ENCODE assay signal across 9 cellular contexts in the genomic region with DNA sequence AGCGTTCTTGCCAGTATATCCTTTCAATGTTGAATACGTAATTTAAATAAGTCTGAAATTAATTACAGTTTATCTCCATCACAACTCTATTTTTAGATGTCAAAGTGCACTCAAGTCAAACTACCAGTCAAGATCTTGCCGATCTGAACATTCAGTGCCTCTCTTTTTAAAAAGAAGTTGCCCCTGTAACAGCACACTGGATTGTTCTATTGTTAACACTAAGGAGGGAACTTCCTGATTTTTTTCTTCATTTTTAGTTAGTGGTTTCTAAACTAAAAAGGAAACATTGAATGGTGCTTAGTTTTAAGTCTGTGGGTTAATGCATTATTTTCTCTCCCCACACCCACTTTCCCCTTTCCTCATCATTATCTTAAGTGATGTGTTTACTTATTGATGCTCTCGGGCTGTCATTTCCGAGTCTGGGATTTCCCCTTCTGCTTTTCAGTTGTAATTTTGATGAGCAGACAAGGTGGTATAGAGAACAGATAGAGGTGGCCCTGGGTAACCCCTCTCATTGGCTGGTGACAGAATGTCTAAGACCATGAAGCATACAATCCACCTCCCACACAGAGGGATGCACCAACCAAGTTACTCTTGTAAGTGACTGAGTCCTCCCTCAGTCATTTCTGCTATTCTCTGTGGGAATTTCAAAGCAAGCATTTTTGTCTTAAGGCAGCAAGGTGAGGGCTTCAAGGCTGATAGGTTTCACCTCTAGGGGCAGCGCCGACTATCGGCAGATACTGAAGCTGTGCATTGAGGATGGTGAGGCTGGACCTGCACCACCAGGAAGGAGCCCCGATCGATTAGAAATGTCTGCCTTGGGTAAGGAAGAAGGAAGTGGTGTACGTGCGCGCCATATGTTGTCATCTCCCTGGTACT. TPM values are rescaled to one million over a fixed set of nuclear protein-coding genes. Genes with fewer than 3 reads are reported as not detected.
DNase-seq lines count a peak whose midpoint lies in the region; ATAC-seq, FAIRE-seq and TF ChIP-seq lines count a peak whose summit lies in the region.
"Had no signal": no experiment of that assay in that cellular context is flagged by ENCODE, and none has a peak within 500 bp of the region (broad histone marks: within the 10 kb centered on the region; RNA-seq: fewer than 3 reads in every experiment).

No MANE protein-coding gene starts in this region.

- WGBS in H1 (ENCODE audit: extremely low coverage in 1 of 2, insufficient coverage in 1 of 2, insufficient read length in 1 of 2, insufficient replicate concordance in 2 of 2, low coverage in 1 of 2, low lambda C conversion rate in 2 of 2, missing lambda C conversion rate in 1 of 2), 2 experiments, result 80% methylated on average over 13 of the region's 13 CpGs; no CpG with 5 or more reads in 1 of the 2 experiments

- DNase-seq in activated effector memory CD4-positive, alpha-beta T cell treated with anti-CD3 and anti-CD28 coated beads, Interleukin-2, amount 50 U/mL, for 16 hours, result peak; percentile 83
- DNase-seq in activated effector memory CD4-positive, alpha-beta T cell treated with Interleukin-2 at 50 U/mL for 16 hours, result no peak
- no peak for DNase-seq in RWPE2 (ENCODE audit: low spot score)
- peak; percentile 44 to 66 for DNase-seq in H1 (ENCODE audit: low read depth in 1 of 2, low spot score in 2 of 2)
- peak; percentile 35 to 42 for DNase-seq in stimulated activated CD8-positive, alpha-beta memory T cell treated with anti-CD3 and anti-CD28 coated beads, Interleukin-7, amount 100 ng/mL, for 4 hours (ENCODE audit: low read depth in 2 of 2)
- DNase-seq in GM10266 (ENCODE audit: extremely low spot score), result no peak
- DNase-seq in T-helper 9 cell, result no peak
- no peak for DNase-seq in NCI-H2029 (lab: John Stamatoyannopoulos, UW)

- no peak overlapping the region; the same call in 1 of the 2 replicates for H2BK12ac ChIP-seq in H1 (ENCODE audit: low read depth, low read length)

- no peak overlapping the region for H4K5ac ChIP-seq in H1 (ENCODE audit: insufficient read length, low read depth, low read length)

- peak; percentile 55 to 72 for TF ChIP-seq RAD21 in H1 (IDR thresholded peaks at IDR 0.05 in 1 of 2, conservative IDR thresholded peaks at IDR 0.05 in 1 of 2; ENCODE audit: low read depth in 2 of 2, low read length in 2 of 2)

- no peak overlapping the region for H2AFZ ChIP-seq in H1 (ENCODE audit: low read length)

- H3K14ac ChIP-seq in H1 (ENCODE audit: insufficient read length), result no peak overlapping the region

- no peak overlapping the region for H2AK5ac ChIP-seq in H1 (ENCODE audit: low read depth, low read length)

- POLR2A ChIA-PET in H1 (lab: Charles Lee; ENCODE audit: partially characterized antibody), result interaction anchor here (1.0 kb wide), 1 partner anchor 46 kb away, joined by 3 read pairs; no protein-coding TSS in a partner anchor

- no peak overlapping the region for H4K91ac ChIP-seq in H1 (replicated peaks; ENCODE audit: insufficient read length, low read length)

- H3K4ac ChIP-seq in H1 (replicated peaks; ENCODE audit: insufficient read length, low read depth, low read length), result no peak overlapping the region

- H3K36me3 ChIP-seq in RWPE2 (ENCODE audit: low read depth) (no peaks in the 10 kb centered on the region), H1 (ENCODE audit: control insufficient read depth in 2 of 4, insufficient read depth in 4 of 4, low read length in 3 of 4) (no peaks in the 10 kb centered on the region)
- H3K36me3 ChIP-seq: thoracic aorta had no signal

- H4K8ac ChIP-seq in H1 (ENCODE audit: extremely low read depth, insufficient read depth, low read length), result no peak overlapping the region

- H3K4me1 ChIP-seq in RWPE2 (ENCODE audit: insufficient read depth, poor library complexity, severe bottlenecking), result no peaks in the 10 kb centered on the region
- peaks cover 0 to 3% (median 1%) of the 10 kb centered on the region in 4 experiments; a peak in 2 of 7 replicates for H3K4me1 ChIP-seq in H1 (replicated peaks in 1 of 4; ENCODE audit: control insufficient read depth in 3 of 4, insufficient read depth in 4 of 4, low read length in 3 of 4)

- no peak for TF ChIP-seq EP300 in H1 (IDR thresholded peaks at IDR 0.05; ENCODE audit: borderline replicate concordance in 1 of 2, low read depth in 2 of 2, low read length in 2 of 2)

- H2BK5ac ChIP-seq in H1 (ENCODE audit: low read depth, low read length), result no peak overlapping the region

- no peak for TF ChIP-seq POLR2A in H1 (IDR thresholded peaks at IDR 0.05; ENCODE audit: control extremely low read depth in 1 of 2, low read depth in 2 of 2, low read length in 2 of 2)

- H3K23me2 ChIP-seq in H1 (ENCODE audit: low read depth, low read length), result no peaks in the 10 kb centered on the region

- H3K4me2 ChIP-seq in H1 (ENCODE audit: insufficient read depth in 1 of 2, low read depth in 2 of 2, low read length in 2 of 2), result no peak overlapping the region

- H3K4me3 ChIP-seq in RWPE2 (ENCODE audit: severe bottlenecking) (no peak overlapping the region), H1 (ENCODE audit: extremely low read depth in 1 of 4, insufficient read depth in 2 of 4, low read depth in 3 of 4, low read length in 4 of 4) (no peak overlapping the region)
- H3K4me3 ChIP-seq: thoracic aorta had no signal

- TF ChIP-seq CTCF in RWPE2 (IDR thresholded peaks at IDR 0.05; ENCODE audit: poor library complexity, severe bottlenecking), result peak; percentile 13
- peak; percentile 66 to 89 (median 69) for TF ChIP-seq CTCF in H1 (IDR thresholded peaks at IDR 0.05; ENCODE audit: control extremely low read depth in 1 of 3, insufficient read depth in 1 of 3, low read depth in 1 of 3, low read length in 3 of 3)
- TF ChIP-seq CTCF in GM10266 (IDR thresholded peaks at IDR 0.05; ENCODE audit: control insufficient read depth, insufficient read depth, low read depth, missing control alignments), result no peak

- peak overlapping the region; percentile 61; the same call in 1 of the 2 replicates for H2BK15ac ChIP-seq in H1 (ENCODE audit: low read length)

- H3K9me3 ChIP-seq in RWPE2 (ENCODE audit: severe bottlenecking) (no peaks in the 10 kb centered on the region), H1 (ENCODE audit: insufficient read depth in 2 of 2, low read depth in 1 of 2, low read length in 1 of 2) (no peaks in the 10 kb centered on the region)
- H3K9me3 ChIP-seq: thoracic aorta had no signal

- H3K27me3 ChIP-seq in RWPE2 (ENCODE audit: insufficient read depth, poor library complexity, severe bottlenecking), result no peaks in the 10 kb centered on the region
- H3K27me3 ChIP-seq in H1 (replicated peaks in 1 of 4; ENCODE audit: control insufficient read depth in 3 of 4, extremely low read depth in 1 of 4, insufficient read depth in 3 of 4, low read length in 3 of 4), result no peaks in the 10 kb centered on the region

- peak; percentile 78 for FAIRE-seq in H1 (lab: Jason Lieb, UNC)

- H3K79me1 ChIP-seq in H1 (ENCODE audit: low read depth, low read length), result no peaks in the 10 kb centered on the region

- H3K27ac ChIP-seq in RWPE2 (ENCODE audit: poor library complexity, severe bottlenecking), result no peak overlapping the region
- no peak overlapping the region for H3K27ac ChIP-seq in H1 (ENCODE audit: low read depth, low read length)
- H3K27ac ChIP-seq: thoracic aorta had no signal

- H3K18ac ChIP-seq in H1 (ENCODE audit: extremely low read depth, low read length), result no peak overlapping the region

- no peak overlapping the region for H3K23ac ChIP-seq in H1 (ENCODE audit: insufficient read length)

- H2BK20ac ChIP-seq in H1 (ENCODE audit: low read length), result no peak overlapping the region

- no peak overlapping the region for H2BK120ac ChIP-seq in H1 (replicated peaks; ENCODE audit: low read depth, low read length)

- H3K56ac ChIP-seq in H1 (replicated peaks; ENCODE audit: insufficient read length, low read depth, low read length), result no peak overlapping the region

- H3K79me2 ChIP-seq in H1 (ENCODE audit: control insufficient read depth in 1 of 2, insufficient read depth in 2 of 2, low read length in 2 of 2), result no peaks in the 10 kb centered on the region

- H3K9ac ChIP-seq in H1 (replicated peaks in 1 of 4; ENCODE audit: extremely low read depth in 1 of 4, low read depth in 3 of 4, low read length in 3 of 4), result no peak overlapping the region

- H4K20me1 ChIP-seq in H1 (replicated peaks in 1 of 2; ENCODE audit: control insufficient read depth in 1 of 2, insufficient read depth in 2 of 2, low read length in 2 of 2), result no peaks in the 10 kb centered on the region

- no peak for ATAC-seq in RWPE2 (ENCODE audit: low read depth)

- CTCF ChIA-PET in H1 (lab: Charles Lee; ENCODE audit: partially characterized antibody), result interaction anchor here (0.5 to 1.3 kb wide), 10 partner anchors 9 to 323 kb away, joined by 3 to 4 read pairs (median 3); no protein-coding TSS in a partner anchor

TF ChIP-seq in H1, 55 proteins besides CTCF, POLR2A, EP300 and RAD21:
- no peak for TF ChIP-seq RFX5 (IDR thresholded peaks at IDR 0.05; ENCODE audit: borderline replicate concordance, low read depth, low read length)
- 0 out of 2 replicates have a peak, but pooled peaks have one; percentile 32 for TF ChIP-seq MAFK (IDR thresholded peaks at IDR 0.05; ENCODE audit: low read depth, low read length)
- TF ChIP-seq JUN (IDR thresholded peaks at IDR 0.05; ENCODE audit: low read depth, low read length), result no peak
- 0 out of 2 replicates have a peak, but pooled peaks have one; percentile 33 for TF ChIP-seq SRF (IDR thresholded peaks at IDR 0.05; ENCODE audit: low read depth, low read length)

RNA-seq across cellular contexts. Expression of a gene that starts 49.4 kb away (rescaled TPM):
- total RNA-seq in H1 (2021; fragmentation: NEBNext Ultra II Directional; extraction: Animal tissue kit (Norgen Biotek cat#: 25700)), result 4.8 and 5.6 TPM in 2 replicates
- polyA plus RNA-seq in H1 (2011; rRNA removed), result 2.7 and 2.9 TPM in 2 replicates
- 4.0 TPM for polyA plus RNA-seq in H1 (2011; cell fraction: cytosol; rRNA removed)
- polyA plus RNA-seq in H1 (2011; cell fraction: nucleus; rRNA removed), result 4.2 TPM
- 2.5 to 5.3 TPM (median 4.1 TPM) in 4 replicates for polyA plus RNA-seq in H1 (2012, experiment 1 of 2)
- polyA plus RNA-seq in H1 (2012, experiment 2 of 2), result not detected
- 4.0 TPM for polyA plus RNA-seq in H1 (2013, experiment 1 of 2)
- polyA plus RNA-seq in H1 (2013, experiment 2 of 2), result 4.8 TPM
- 14.3 and 15.6 TPM in 2 replicates for polyA minus RNA-seq in H1 (2011; rRNA and poly(A)+ RNA removed)
- 5.1 TPM for polyA minus RNA-seq in H1 (2011; cell fraction: cytosol; rRNA and poly(A)+ RNA removed)
- 26.0 TPM for polyA minus RNA-seq in H1 (2011; cell fraction: nucleus; rRNA and poly(A)+ RNA removed)

Comparison
In these comparisons a context has a peak if more than half of its experiments do, and no peak if none do; other contexts are left out.
1. DNase-seq: peak in activated effector memory CD4-positive, alpha-beta T cell treated with anti-CD3 and anti-CD28 coated beads, Interleukin-2, amount 50 U/mL, for 16 hours (single experiment), H1 (2 of 2) and stimulated activated CD8-positive, alpha-beta memory T cell treated with anti-CD3 and anti-CD28 coated beads, Interleukin-7, amount 100 ng/mL, for 4 hours (2 of 2); none in activated effector memory CD4-positive, alpha-beta T cell treated with Interleukin-2 at 50 U/mL for 16 hours (single experiment), RWPE2 (single experiment), GM10266 (single experiment), T-helper 9 cell (single experiment) and NCI-H2029 (single experiment).